ENCODE assay signal across 12 cellular contexts in the genomic region with DNA sequence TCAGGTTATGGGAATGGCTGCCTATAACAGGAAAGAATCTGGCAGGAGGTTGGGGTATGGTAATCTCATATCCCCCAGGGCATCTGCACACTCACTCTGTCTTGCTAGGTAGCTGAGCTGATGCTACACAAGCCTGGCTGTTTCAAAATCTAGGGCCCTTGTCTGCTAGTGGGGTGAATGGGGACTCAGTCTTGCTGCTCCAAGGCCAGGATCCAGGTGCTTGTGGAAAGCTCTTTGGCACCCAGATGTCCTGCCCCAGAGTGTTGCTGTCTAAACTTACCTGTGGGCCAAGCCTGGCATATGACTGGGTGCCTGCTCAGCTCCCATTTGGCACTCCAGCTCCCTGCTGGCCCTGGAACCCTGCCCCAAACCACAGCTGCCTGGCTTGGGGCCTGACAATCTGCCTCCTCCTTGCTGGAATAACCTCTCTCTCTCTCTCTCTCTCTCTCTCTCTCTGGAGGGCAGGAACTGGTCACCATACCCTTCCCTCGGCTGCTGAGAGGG.
DNase-seq lines count a peak whose midpoint lies in the region; ATAC-seq and TF ChIP-seq lines count a peak whose summit lies in the region.
"Had no signal": no experiment of that assay in that cellular context is flagged by ENCODE, and none has a peak within 500 bp of the region (broad histone marks: within the 10 kb centered on the region; RNA-seq: fewer than 3 reads in every experiment).

No MANE protein-coding gene starts in this region.

- H3K4me1 ChIP-seq in adrenal gland (replicated peaks in 1 of 2) = no peaks in the 10 kb centered on the region
- H3K4me1 ChIP-seq in heart right ventricle = peaks cover 0 to 15% (median 2%) of the 10 kb centered on the region in 9 donors
- no peaks in the 10 kb centered on the region for H3K4me1 ChIP-seq in aorta (ENCODE audit: control insufficient read depth in 1 of 2, insufficient read depth in 2 of 2, low read length in 2 of 2)

- peak; percentile 35 for DNase-seq in DMS79 treated with DMSO at 0.1 percent for 48 hours (lab: John Stamatoyannopoulos, UW)
- DNase-seq in DMS79 (lab: John Stamatoyannopoulos, UW) = no peak
- DNase-seq in adrenal gland = peak in 4 of 7 donors; percentile 32 to 60 (median 48)
- peak; percentile 50 to 55 for DNase-seq in heart right ventricle
- DNase-seq in aorta = peak in 1 of 2 donors; percentile 69
- no peak for DNase-seq in NCI-H2227 treated with DMSO at 0.1 percent for 48 hours (lab: John Stamatoyannopoulos, UW)
- DNase-seq: activated CD4-positive, alpha-beta T cell treated with anti-CD3 and anti-CD28 coated beads, Interleukin-2, amount 50 U/mL, for 1 hour; NCI-H1436; SHP77 treated with DMSO at 0.1 percent for 48 hours had no signal

- WGBS in adrenal gland, 4 donors = 67 to 95% (median 78%) methylated on average over 1 of the region's 1 CpG
- whole genome bisulfite sequencing in heart right ventricle, 2 donors = 29 to 60% methylated on average over 1 of the region's 1 CpG
- 11 to 13% methylated on average over 1 of the region's 1 CpG for WGBS in aorta, 2 donors

- TF ChIP-seq POLR2A in adrenal gland (IDR thresholded peaks at IDR 0.05) = no peak

- no peak for TF ChIP-seq CTCF in adrenal gland (IDR thresholded peaks at IDR 0.05)
- TF ChIP-seq CTCF in heart right ventricle (IDR thresholded peaks at IDR 0.05) = no peak

- H3K4me3 ChIP-seq in adrenal gland (no peak overlapping the region), heart right ventricle (no peak overlapping the region), aorta (ENCODE audit: low read length in 2 of 2) (no peak overlapping the region)

- ATAC-seq in heart right ventricle (peak; percentile 49 to 94 (median 80)), aorta (ENCODE audit: low FRiP score) (peak; percentile 47), GM19328 (IDR thresholded peaks at IDR 0.05; ENCODE audit: unreplicated experiment) (no peak), HG02885 (IDR thresholded peaks at IDR 0.05; ENCODE audit: poor library complexity, unreplicated experiment) (no peak)

- intact Hi-C loops in adrenal gland (cut with DNase I) = no loop called here
- intact Hi-C loops in heart right ventricle (cut with DNase I) = no loop called here
- intact Hi-C loops in aorta (cut with DNase I) = no loop called here

- no peaks in the 10 kb centered on the region for H3K9me3 ChIP-seq in adrenal gland (replicated peaks in 1 of 3)
- no peaks in the 10 kb centered on the region for H3K9me3 ChIP-seq in heart right ventricle
- no peaks in the 10 kb centered on the region for H3K9me3 ChIP-seq in aorta (ENCODE audit: control insufficient read depth, low read length)

- no peaks in the 10 kb centered on the region for H3K27me3 ChIP-seq in adrenal gland
- no peaks in the 10 kb centered on the region for H3K27me3 ChIP-seq in heart right ventricle
- H3K27me3 ChIP-seq in aorta (ENCODE audit: control insufficient read depth in 1 of 2, insufficient read depth in 2 of 2, low read length in 1 of 2) = no peaks in the 10 kb centered on the region

- H3K27ac ChIP-seq in adrenal gland = no peak overlapping the region
- H3K27ac ChIP-seq in heart right ventricle = peak overlapping the region in 2 of 10 donors; percentile 25 to 26
- H3K27ac ChIP-seq in aorta (ENCODE audit: low read depth in 1 of 2, low read length in 2 of 2) = no peak overlapping the region
- H3K27ac ChIP-seq: 22Rv1 had no signal

- H3K36me3 ChIP-seq in adrenal gland (replicated peaks in 1 of 2) = no peaks in the 10 kb centered on the region
- H3K36me3 ChIP-seq in heart right ventricle = no peaks in the 10 kb centered on the region
- no peaks in the 10 kb centered on the region for H3K36me3 ChIP-seq in aorta (ENCODE audit: control insufficient read depth in 1 of 2, insufficient read depth in 2 of 2, low read length in 1 of 2)

Comparison
In these comparisons a context has a peak if more than half of its experiments do, and no peak if none do; other contexts are left out.
1. DNase-seq: peak in DMS79 treated with DMSO at 0.1 percent for 48 hours (single experiment), adrenal gland (4 of 7) and heart right ventricle (2 of 2); none in DMS79 (single experiment) and NCI-H2227 treated with DMSO at 0.1 percent for 48 hours (single experiment).
2. ATAC-seq: peak in heart right ventricle (8 of 8) and aorta (single experiment); none in GM19328 (single experiment) and HG02885 (single experiment).